21 cellular contexts compared by ENCODE assay signal in the genomic region with DNA sequence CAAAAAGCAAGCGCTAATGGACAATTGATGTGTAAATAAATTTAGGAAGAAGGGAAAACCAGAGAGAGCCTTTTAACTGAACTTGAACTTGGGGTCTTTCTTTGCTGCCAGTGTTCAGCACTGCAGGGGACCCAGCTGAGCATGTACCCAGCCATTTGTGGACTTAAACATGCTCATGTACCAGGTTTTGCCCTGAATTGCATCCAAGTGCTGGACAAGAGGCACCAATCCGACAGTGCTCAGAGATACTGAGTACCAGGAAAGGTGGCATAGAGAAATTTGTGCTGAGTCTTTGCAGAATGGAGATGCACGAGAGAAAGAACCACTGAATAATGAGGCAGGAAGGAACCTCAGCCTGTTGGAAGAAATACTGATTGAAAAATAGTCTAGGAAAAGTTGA. TPM values are rescaled to one million over a fixed set of nuclear protein-coding genes. Genes with fewer than 3 reads are reported as not detected.
DNase-seq lines count a peak whose midpoint lies in the region; ATAC-seq and TF ChIP-seq lines count a peak whose summit lies in the region.
"Had no signal": no experiment of that assay in that cellular context is flagged by ENCODE, and none has a peak within 500 bp of the region (broad histone marks: within the 10 kb centered on the region; RNA-seq: fewer than 3 reads in every experiment).

No MANE protein-coding gene starts in this region.

- intact Hi-C loops in lower lobe of right lung (cut with DNase I): no loop called here
- intact Hi-C loops in sigmoid colon (cut with DNase I): no loop called here
- intact Hi-C loops in uterus (cut with DNase I; ENCODE audit: low total_unique reads): no loop called here
- intact Hi-C loops in CD4-positive, alpha-beta T cell (cut with DNase I, micrococcal nuclease): no loop called here
- intact Hi-C loops in sciatic nerve (cut with DNase I): no loop called here

- no peak overlapping the region for H3K4me3 Mint-ChIP-seq in CD4-positive, alpha-beta T cell
- H3K4me3 Mint-ChIP-seq: CD4-positive, CD25-positive, alpha-beta regulatory T cell had no signal

- DNase-seq in NCI-H748 (lab: John Stamatoyannopoulos, UW; ENCODE audit: unreplicated experiment) (peak; percentile 12), NCI-H748 treated with DMSO at 0.1 percent for 48 hours (lab: John Stamatoyannopoulos, UW) (no peak), lower lobe of right lung (no peak), sigmoid colon (no peak), uterus (no peak), sciatic nerve (ENCODE audit: low spot score) (no peak)
- no peak for DNase-seq in CD4-positive, alpha-beta T cell
- DNase-seq: BE2C; Caco-2; CD4-positive, CD25-positive, alpha-beta regulatory T cell; GF-D8; GM23248; NCI-H1105; NCI-H1694; NCI-H2081 treated with DMSO at 0.1 percent for 48 hours; NCI-H510A; PC-3; RPMI8226; SHP77 treated with DMSO at 0.1 percent for 48 hours had no signal

- no peaks in the 10 kb centered on the region for H3K36me3 Mint-ChIP-seq in CD4-positive, alpha-beta T cell (ENCODE audit: low read depth)
- H3K36me3 Mint-ChIP-seq: CD4-positive, CD25-positive, alpha-beta regulatory T cell had no signal

- peaks cover 19% of the 10 kb centered on the region for H3K27me3 Mint-ChIP-seq in CD4-positive, alpha-beta T cell

- no peak for TF ChIP-seq POLR2A in sigmoid colon (IDR thresholded peaks at IDR 0.05)
- no peak for TF ChIP-seq POLR2A in uterus (IDR thresholded peaks at IDR 0.05)

- H3K27ac ChIP-seq in lower lobe of right lung (peak overlapping the region; percentile 6), sigmoid colon (peak overlapping the region; percentile 57 to 79 (median 73)), uterus (peak overlapping the region; percentile 46 to 53)
- H3K27ac ChIP-seq in CD4-positive, alpha-beta T cell (ENCODE audit: low read depth, low read length): no peak overlapping the region
- H3K27ac ChIP-seq: GM23248 had no signal

- TF ChIP-seq CTCF in lower lobe of right lung (IDR thresholded peaks at IDR 0.05): no peak
- no peak for TF ChIP-seq CTCF in sigmoid colon (IDR thresholded peaks at IDR 0.05)
- TF ChIP-seq CTCF in uterus (IDR thresholded peaks at IDR 0.05): no peak
- no peak for TF ChIP-seq CTCF in CD4-positive, alpha-beta T cell (IDR thresholded peaks at IDR 0.05)

- H3K27me3 ChIP-seq in lower lobe of right lung (ENCODE audit: low read depth) (no peaks in the 10 kb centered on the region), sigmoid colon (no peaks in the 10 kb centered on the region), uterus (no peaks in the 10 kb centered on the region)
- H3K27me3 ChIP-seq in CD4-positive, alpha-beta T cell (ENCODE audit: control insufficient read depth, insufficient read depth, low read length): no peaks in the 10 kb centered on the region
- H3K27me3 ChIP-seq: BE2C had no signal

- CTCF ChIA-PET in CD4-positive, alpha-beta T cell (lab: Charles Lee): no interaction called here

- H3K36me3 ChIP-seq in lower lobe of right lung (no peaks in the 10 kb centered on the region), sigmoid colon (no peaks in the 10 kb centered on the region), uterus (no peaks in the 10 kb centered on the region)
- H3K36me3 ChIP-seq: BE2C had no signal

- no peak overlapping the region for H3K27ac Mint-ChIP-seq in CD4-positive, alpha-beta T cell
- H3K27ac Mint-ChIP-seq: CD4-positive, CD25-positive, alpha-beta regulatory T cell had no signal

- TF ChIP-seq EP300 in sigmoid colon (IDR thresholded peaks at IDR 0.05): no peak

- H3K4me1 ChIP-seq in lower lobe of right lung (peaks cover 21% of the 10 kb centered on the region), sigmoid colon (peaks cover 0 to 80% (median 57%) of the 10 kb centered on the region in 4 donors), uterus (peaks cover 0 to 11% of the 10 kb centered on the region in 2 donors)
- H3K4me1 ChIP-seq: BE2C had no signal

- H3K9me3 ChIP-seq in lower lobe of right lung (no peaks in the 10 kb centered on the region), sigmoid colon (no peaks in the 10 kb centered on the region), uterus (no peaks in the 10 kb centered on the region)
- no peaks in the 10 kb centered on the region for H3K9me3 ChIP-seq in CD4-positive, alpha-beta T cell (ENCODE audit: control insufficient read depth, low read length)
- H3K9me3 ChIP-seq: BE2C, Caco-2 had no signal

- H3K4me3 ChIP-seq in lower lobe of right lung: no peak overlapping the region
- no peak overlapping the region for H3K4me3 ChIP-seq in sigmoid colon
- H3K4me3 ChIP-seq in uterus: no peak overlapping the region
- H3K4me3 ChIP-seq: GM23248 had no signal

- ATAC-seq in lower lobe of right lung: no peak
- no peak for ATAC-seq in GM21360 (IDR thresholded peaks at IDR 0.05; ENCODE audit: unreplicated experiment)
- no peak for ATAC-seq in CD4-positive, alpha-beta T cell (ENCODE audit: poor library complexity)
- ATAC-seq in sciatic nerve: no peak
- ATAC-seq: HCT116, PC-3 had no signal

- no peaks in the 10 kb centered on the region for H3K9me3 Mint-ChIP-seq in CD4-positive, alpha-beta T cell

- no peaks in the 10 kb centered on the region for H3K4me1 Mint-ChIP-seq in CD4-positive, alpha-beta T cell (ENCODE audit: low read depth)
- H3K4me1 Mint-ChIP-seq: CD4-positive, CD25-positive, alpha-beta regulatory T cell had no signal

- WGBS in sigmoid colon, 2 donors: 85 to 87% methylated on average over 3 of the region's 3 CpGs

- POLR2A ChIA-PET in CD4-positive, alpha-beta T cell (lab: Charles Lee): no interaction called here

RNA-seq across cellular contexts. Expression of gene AKAP12, which starts 16.0 kb away (rescaled TPM):
- total RNA-seq in lower lobe of right lung (38.8 TPM), sigmoid colon (100 to 1,000 TPM; 133 to 244 (median 209) TPM), uterus (100 to 1,000 TPM in 1 of 4 donors, 10 to 100 TPM in 3; 47.6 to 218 (median 70.2) TPM), sciatic nerve (142 TPM)
- polyA plus RNA-seq in sigmoid colon: 10 to 100 TPM in 1 of 3 donors, 1 to 10 TPM in 2; 1.2 to 17.2 (median 9.0) TPM
- total RNA-seq in CD4-positive, alpha-beta T cell: under 1 TPM; 0.03 to 0.05 TPM
- polyA plus RNA-seq: CD4-positive, CD25-positive, alpha-beta regulatory T cell had no signal

Comparison
In these comparisons a context has a peak if more than half of its experiments do, and no peak if none do; other contexts are left out.
1. RNA of gene AKAP12, which starts 16.0 kb away (total RNA-seq): 133 to 244 TPM in sigmoid colon, 142 TPM in sciatic nerve (single experiment), 47.6 to 218 TPM in uterus and 38.8 TPM in lower lobe of right lung (single experiment); 0.03 to 0.05 TPM in CD4-positive, alpha-beta T cell; every median in the first group is over 10 times any median in the second.